ENCODE assay signal across 14 cellular contexts in genomic region chr1:44649788-44650158, GRCh38. TPM values are rescaled to one million over a fixed set of nuclear protein-coding genes. Genes with fewer than 3 reads are reported as not detected.
"Had no signal": no experiment of that assay in that cellular context is flagged by ENCODE, and none has a peak within 500 bp of the region (broad histone marks: within the 10 kb centered on the region; RNA-seq: fewer than 3 reads in every experiment).

No MANE protein-coding gene starts in this region.

- ATAC-seq: activated CD4-positive, CD25-positive, alpha-beta regulatory T cell treated with anti-CD3 and anti-CD28 coated beads, Interleukin-2, amount 50 U/mL, for 24 hours; lower lobe of right lung; naive thymus-derived CD4-positive, alpha-beta T cell had no signal

- H3K9me3 ChIP-seq: ascending aorta, colonic mucosa, esophagus muscularis mucosa, lower lobe of right lung, right atrium auricular region, transverse colon had no signal

- H3K9me3 Mint-ChIP-seq: activated T-helper 1 cell treated with anti-CD3 and anti-CD28 coated beads, Interleukin-12 subunit alpha, Interleukin-12 subunit beta, Interleukin-2, Interleukin-4 antibody, amounts not matched to agents 30 ng/mL and 10 ng/mL and 1 ng/mL, durations not matched to agents 14 hours and 24 hours and 36 hours; naive thymus-derived CD4-positive, alpha-beta T cell had no signal

- H3K4me3 Mint-ChIP-seq: activated T-helper 1 cell treated with anti-CD3 and anti-CD28 coated beads, Interleukin-12 subunit alpha, Interleukin-12 subunit beta, Interleukin-2, Interleukin-4 antibody, amounts not matched to agents 30 ng/mL and 10 ng/mL and 1 ng/mL, durations not matched to agents 14 hours and 24 hours and 36 hours; naive thymus-derived CD4-positive, alpha-beta T cell had no signal

- H3K36me3 ChIP-seq: colonic mucosa had no signal

- DNase-seq: activated naive CD4-positive, alpha-beta T cell treated with Interleukin-2 at 50 U/mL for 16 hours; colonic mucosa; lower lobe of right lung; naive thymus-derived CD4-positive, alpha-beta T cell; stimulated activated CD4-positive, alpha-beta T cell treated with anti-CD3 and anti-CD28 coated beads, Interleukin-4, amount 100 ng/mL, for 24 hours; stimulated activated naive CD4-positive, alpha-beta T cell; transverse colon had no signal

- H3K27me3 ChIP-seq: ascending aorta, colonic mucosa, esophagus muscularis mucosa, right atrium auricular region, transverse colon had no signal

- H3K27ac ChIP-seq: ascending aorta, colonic mucosa, esophagus muscularis mucosa, lower lobe of right lung, right atrium auricular region, skin epidermis had no signal

- H3K27ac Mint-ChIP-seq: activated T-helper 1 cell treated with anti-CD3 and anti-CD28 coated beads, Interleukin-12 subunit alpha, Interleukin-12 subunit beta, Interleukin-2, Interleukin-4 antibody, amounts not matched to agents 30 ng/mL and 10 ng/mL and 1 ng/mL, durations not matched to agents 14 hours and 24 hours and 36 hours had no signal

- H3K4me1 ChIP-seq: colonic mucosa, lower lobe of right lung had no signal

- H3K27me3 Mint-ChIP-seq: naive thymus-derived CD4-positive, alpha-beta T cell had no signal

- H3K4me3 ChIP-seq: ascending aorta, colonic mucosa, esophagus muscularis mucosa, lower lobe of right lung, right atrium auricular region, skin epidermis, transverse colon had no signal

RNA-seq across cellular contexts. Expression of gene ARMH1, which starts 24.7 kb away (rescaled TPM):
- total RNA-seq: ascending aorta, bronchial epithelial cell had no signal
